ENCODE assay signal across 8 cellular contexts in the genomic region with DNA sequence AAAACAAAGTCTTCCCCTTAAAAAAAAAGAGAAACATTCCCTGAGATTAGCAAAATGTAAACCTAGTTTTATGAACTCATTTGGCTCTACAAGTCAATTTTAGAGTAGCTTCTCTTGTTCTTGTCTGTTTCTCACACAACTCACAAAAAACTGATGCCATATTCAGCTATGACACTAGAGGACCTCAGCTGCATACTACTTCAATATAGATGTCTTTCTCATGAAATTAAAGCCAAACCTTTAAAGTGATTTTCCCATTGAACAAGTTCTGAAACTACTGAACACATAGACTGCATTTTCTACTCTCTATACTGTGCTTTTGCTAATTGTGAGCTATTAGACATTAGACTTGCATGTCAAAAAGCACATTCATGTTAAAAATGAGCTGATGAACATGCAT. TPM values are rescaled to one million over a fixed set of nuclear protein-coding genes. Genes with fewer than 3 reads are reported as not detected.
DNase-seq lines count a peak whose midpoint lies in the region; ATAC-seq and TF ChIP-seq lines count a peak whose summit lies in the region.

No MANE protein-coding gene starts in this region.

- intact Hi-C loops in A673 (cut with micrococcal nuclease; ENCODE audit: unreplicated experiment), result loop anchor here (2.0 to 10.0 kb wide), 5 partner anchors 101 to 1111 kb away; partner anchors contain the start of gene GIMD1

- ATAC-seq in HG03342 (IDR thresholded peaks at IDR 0.05; ENCODE audit: unreplicated experiment), result peak; percentile 67
- no peak for ATAC-seq in HG02588 (IDR thresholded peaks at IDR 0.05; ENCODE audit: unreplicated experiment)

- no peaks in the 10 kb centered on the region for H3K9me3 ChIP-seq in A673 (ENCODE audit: low read depth, low read length, poor library complexity, severe bottlenecking)

- H3K4me1 ChIP-seq in A673 (ENCODE audit: insufficient read depth, low read length, poor library complexity, severe bottlenecking), result peaks cover 13% of the 10 kb centered on the region

- BruUV-seq in A673 (replicated peaks; lab: Mats Ljungman, UMichigan), result no TSS peak

- no peak overlapping the region for H3K27ac ChIP-seq in A673 (ENCODE audit: low read depth, low read length, poor library complexity, severe bottlenecking)

- H3K36me3 ChIP-seq in A673 (ENCODE audit: insufficient read depth, low read length, poor library complexity, severe bottlenecking), result no peaks in the 10 kb centered on the region

- CTCF ChIA-PET in A673 (lab: Charles Lee), result interaction anchor here (0.6 to 1.2 kb wide), 5 partner anchors 62 to 768 kb away, joined by 3 to 4 read pairs (median 4); no protein-coding TSS in a partner anchor

- no peaks in the 10 kb centered on the region for H3K27me3 ChIP-seq in A673 (replicated peaks; ENCODE audit: insufficient read depth, low read depth, low read length, poor library complexity)

- TF ChIP-seq CTCF in A673 (conservative IDR thresholded peaks at IDR 0.05; ENCODE audit: low read depth, low read length) (peak; percentile 72), GM12865 (IDR thresholded peaks at IDR 0.05; ENCODE audit: insufficient read depth, low read depth, low read length, missing control alignments) (peak; percentile 40)

- POLR2A ChIA-PET in A673 (lab: Charles Lee; ENCODE audit: low non-redundant PET), result interaction anchor here (0.5 to 0.6 kb wide), 2 partner anchors 10 to 65 kb away, joined by 3 read pairs; no protein-coding TSS in a partner anchor

- H3K4me3 ChIP-seq in A673 (ENCODE audit: low read depth, low read length, poor library complexity, severe bottlenecking) (no peak overlapping the region), GM12865 (ENCODE audit: low read depth, low read length) (no peak overlapping the region)

- DNase-seq in A673 (ENCODE audit: low spot score) (peak; percentile 79), GM12865 (ENCODE audit: low read depth) (peak; percentile 43), RPMI7951 (ENCODE audit: low read depth) (peak; percentile 40), foreskin melanocyte (peak; percentile 54), NCI-H187 treated with DMSO at 0.1 percent for 48 hours (lab: John Stamatoyannopoulos, UW) (no peak)
- DNase-seq in stimulated activated CD4-positive, alpha-beta T cell treated with anti-CD3 and anti-CD28 coated beads, Interleukin-1b, Interleukin-23, amount 100 ng/mL, for 48 hours, result no peak

RNA-seq across cellular contexts. Expression of gene TBCK, which starts 49.8 kb away (rescaled TPM):
- total RNA-seq in A673 (2021), result 25.5 and 28.7 TPM in 2 replicates
- 12.5 and 22.2 TPM in 2 replicates for total RNA-seq in RPMI7951 (2014; rRNA removed; shearing (Covaris generic))

RNA-seq across cellular contexts. Expression of gene AIMP1, which starts 50.1 kb away (rescaled TPM):
- total RNA-seq in A673 (2021), result 71.1 and 74.8 TPM in 2 replicates
- 33.3 and 35.4 TPM in 2 replicates for total RNA-seq in RPMI7951 (2014; rRNA removed; shearing (Covaris generic))

Comparison
In these comparisons a context has a peak if more than half of its experiments do, and no peak if none do; other contexts are left out.
1. DNase-seq: peak in A673 (single experiment), GM12865 (single experiment), RPMI7951 (single experiment) and foreskin melanocyte (single experiment); none in NCI-H187 treated with DMSO at 0.1 percent for 48 hours (single experiment) and stimulated activated CD4-positive, alpha-beta T cell treated with anti-CD3 and anti-CD28 coated beads, Interleukin-1b, Interleukin-23, amount 100 ng/mL, for 48 hours (single experiment).